ENCODE assay signal across 24 cellular contexts in genomic region chr7:17619194-17619818, GRCh38.
DNase-seq lines count a peak whose midpoint lies in the region; ATAC-seq and TF ChIP-seq lines count a peak whose summit lies in the region.
"Had no signal": no experiment of that assay in that cellular context is flagged by ENCODE, and none has a peak within 500 bp of the region (broad histone marks: within the 10 kb centered on the region; RNA-seq: fewer than 3 reads in every experiment).

No MANE protein-coding gene starts in this region.

- POLR2A ChIA-PET in Panc1 (lab: Charles Lee) = no interaction called here

- H3K4me1 ChIP-seq in Panc1 (ENCODE audit: control insufficient read depth, insufficient read depth, low read length) (peaks cover 32% of the 10 kb centered on the region), ovary (ENCODE audit: insufficient read depth) (no peaks in the 10 kb centered on the region)

- CTCF ChIA-PET in Panc1 (lab: Charles Lee) = interaction anchor here (0.9 kb wide), 1 partner anchor 318 kb away, joined by 3 read pairs; no protein-coding TSS in a partner anchor

- 97 to 98% (median 97%) methylated on average over 5 of the region's 5 CpGs for WGBS in ovary, 3 donors

- no peak for TF ChIP-seq POLR2A in ovary (IDR thresholded peaks at IDR 0.05)

- TF ChIP-seq EP300 in ovary (IDR thresholded peaks at IDR 0.05) = no peak

- intact Hi-C loops in Panc1 (cut with micrococcal nuclease; ENCODE audit: unreplicated experiment) (no loop called here), ovary (cut with DNase I) (no loop called here)

- in situ Hi-C loops in Panc1 (cut with HindIII; ENCODE audit: low pct_unique_long_range_greater_than_20kb, low sequenced_read_pairs) = no loop called here

- H3K4me3 ChIP-seq in Panc1 (ENCODE audit: low read depth in 2 of 2, low read length in 2 of 2) = no peak overlapping the region
- no peak overlapping the region for H3K4me3 ChIP-seq in ovary
- H3K4me3 ChIP-seq: BLaER1 treated with 17β-estradiol and CSF1 and Interleukin-3, amounts not matched to agents 10 nM and 100 nM; GM12878; GM23248 had no signal

- H3K9me3 ChIP-seq in Panc1 (ENCODE audit: control insufficient read depth, insufficient read depth, low read depth, low read length) (no peaks in the 10 kb centered on the region), ovary (no peaks in the 10 kb centered on the region)
- H3K9me3 ChIP-seq: SK-N-SH had no signal

- no peak for TF ChIP-seq CTCF in Panc1 (IDR thresholded peaks at IDR 0.05)
- no peak for TF ChIP-seq CTCF in ovary (IDR thresholded peaks at IDR 0.05)

- no TSS peak for BruUV-seq in Panc1 (replicated peaks; lab: Mats Ljungman, UMichigan)

- H3K27me3 ChIP-seq in Panc1 (ENCODE audit: control insufficient read depth, insufficient read depth, low read length) (no peaks in the 10 kb centered on the region), ovary (no peaks in the 10 kb centered on the region)
- H3K27me3 ChIP-seq: BLaER1 treated with 17β-estradiol and CSF1 and Interleukin-3, amounts not matched to agents 10 nM and 100 nM had no signal

- H3K27ac ChIP-seq in Panc1 (ENCODE audit: low read length) (peak overlapping the region; percentile 70), ovary (no peak overlapping the region)
- H3K27ac ChIP-seq: BLaER1 treated with 17β-estradiol and CSF1 and Interleukin-3, amounts not matched to agents 10 nM and 100 nM; GM23248 had no signal

- DNase-seq in NCI-H1092 treated with DMSO at 0.1 percent for 48 hours (lab: John Stamatoyannopoulos, UW) = peak; percentile 3
- DNase-seq in NCI-H1092 (lab: John Stamatoyannopoulos, UW) = no peak
- DNase-seq in Panc1 (ENCODE audit: low read depth, low spot score) = no peak
- DNase-seq in left lobe of liver (ENCODE audit: low spot score) = no peak
- no peak for DNase-seq in ovary
- no peak for DNase-seq in SIG-M5 (lab: John Stamatoyannopoulos, UW)
- no peak for DNase-seq in activated CD4-positive, alpha-beta T cell treated with anti-CD3 and anti-CD28 coated beads for 1 hour
- DNase-seq: 8988T; CD4-positive, alpha-beta memory T cell; DND-41; GM23248; HCEC 1CT; Kasumi-1; NCI-H1436 treated with DMSO at 0.1 percent for 48 hours; NCI-H1930; NCI-H226; NCI-H510A treated with DMSO at 0.1 percent for 48 hours; NCI-H748 treated with DMSO at 0.1 percent for 48 hours; RPMI8226; SHP77; SK-N-SH had no signal

- ATAC-seq in Panc1 (peak; percentile 63), left lobe of liver (peak; percentile 38), HG03139 (IDR thresholded peaks at IDR 0.05; ENCODE audit: unreplicated experiment) (no peak)
- ATAC-seq: GM12878 had no signal

- H3K36me3 ChIP-seq in Panc1 (ENCODE audit: control insufficient read depth, insufficient read depth, low read length) (no peaks in the 10 kb centered on the region), ovary (no peaks in the 10 kb centered on the region)
- H3K36me3 ChIP-seq: BLaER1 treated with 17β-estradiol and CSF1 and Interleukin-3, amounts not matched to agents 10 nM and 100 nM had no signal
